ENCODE assay signal across 14 cellular contexts in the genomic region with DNA sequence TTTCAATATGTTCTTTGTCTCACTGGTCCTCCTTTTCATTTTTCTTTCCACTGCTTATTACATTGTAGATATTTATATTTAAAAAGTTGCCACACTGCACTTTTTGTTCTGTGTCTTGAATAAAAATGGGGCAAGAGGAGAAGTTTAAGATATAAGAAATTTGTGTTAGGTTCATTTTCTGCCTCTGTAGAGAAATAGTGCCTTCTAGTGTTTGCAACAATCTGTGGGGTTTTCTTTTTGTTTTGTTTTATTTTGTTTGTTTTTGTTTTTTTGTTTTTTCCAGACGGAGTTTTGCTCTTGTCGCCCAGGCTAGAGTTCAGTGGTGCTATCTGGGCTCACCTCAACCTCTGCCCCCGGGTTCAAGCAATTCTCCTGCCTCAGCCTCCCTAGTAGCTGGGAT. TPM values are rescaled to one million over a fixed set of nuclear protein-coding genes. Genes with fewer than 3 reads are reported as not detected.
DNase-seq lines count a peak whose midpoint lies in the region; ATAC-seq and TF ChIP-seq lines count a peak whose summit lies in the region.
"Had no signal": no experiment of that assay in that cellular context is flagged by ENCODE, and none has a peak within 500 bp of the region (broad histone marks: within the 10 kb centered on the region; RNA-seq: fewer than 3 reads in every experiment).

No MANE protein-coding gene starts in this region.

- H3K4me1 ChIP-seq in heart left ventricle, result no peaks in the 10 kb centered on the region
- peaks cover 9 to 17% of the 10 kb centered on the region in 2 donors for H3K4me1 ChIP-seq in adrenal gland (replicated peaks in 1 of 2)
- H3K4me1 ChIP-seq in mucosa of descending colon (ENCODE audit: low read depth), result no peaks in the 10 kb centered on the region

- TF ChIP-seq POLR2A in heart left ventricle (IDR thresholded peaks at IDR 0.05), result no peak
- TF ChIP-seq POLR2A in adrenal gland (IDR thresholded peaks at IDR 0.05), result no peak

- no peak overlapping the region for H3K4me3 ChIP-seq in heart left ventricle
- H3K4me3 ChIP-seq in adrenal gland, result no peak overlapping the region
- no peak overlapping the region for H3K4me3 ChIP-seq in fibroblast of pulmonary artery (replicated peaks; ENCODE audit: low read depth, low read length)
- H3K4me3 ChIP-seq in mucosa of descending colon, result no peak overlapping the region

- H3K27ac ChIP-seq in heart left ventricle (no peak overlapping the region), adrenal gland (no peak overlapping the region)

- ATAC-seq in heart left ventricle (no peak), left ventricle myocardium superior (no peak), mucosa of descending colon (no peak)
- ATAC-seq: left colon had no signal

- TF ChIP-seq CTCF in heart left ventricle (IDR thresholded peaks at IDR 0.05) (peak in 8 of 12 donors; percentile 10 to 35 (median 22)), adrenal gland (IDR thresholded peaks at IDR 0.05) (peak; percentile 10 to 73 (median 42)), fibroblast of pulmonary artery (IDR thresholded peaks at IDR 0.05; ENCODE audit: low read length, missing control alignments) (peak; percentile 66), mucosa of descending colon (IDR thresholded peaks at IDR 0.05) (no peak)

- DNase-seq in heart left ventricle (no peak), left ventricle myocardium superior (no peak), adrenal gland (no peak), fibroblast of pulmonary artery (ENCODE audit: low read depth) (peak; percentile 49), head of caudate nucleus (no peak), mucosa of descending colon (no peak), GF-D8 (lab: John Stamatoyannopoulos, UW) (no peak), NCI-H524 (lab: John Stamatoyannopoulos, UW) (no peak)
- DNase-seq: ACHN; activated naive CD4-positive, alpha-beta T cell treated with anti-CD3 and anti-CD28 coated beads, Interleukin-2, amount 50 U/mL, for 16 hours; glutamatergic neuron; left colon; NCI-H510A; SHP77 treated with DMSO at 0.1 percent for 48 hours had no signal

- H3K27me3 ChIP-seq in heart left ventricle (no peaks in the 10 kb centered on the region), adrenal gland (no peaks in the 10 kb centered on the region)

- H3K36me3 ChIP-seq in heart left ventricle, result no peaks in the 10 kb centered on the region
- no peaks in the 10 kb centered on the region for H3K36me3 ChIP-seq in adrenal gland (replicated peaks in 1 of 2)
- no peaks in the 10 kb centered on the region for H3K36me3 ChIP-seq in mucosa of descending colon (ENCODE audit: low read depth)

- intact Hi-C loops in heart left ventricle (cut with DNase I), result loop anchor here in 2 of 10 donors (10.0 kb wide), 1 partner anchor 184 kb away; no protein-coding TSS in a partner anchor
- intact Hi-C loops in left ventricle myocardium superior (cut with micrococcal nuclease), result no loop called here
- intact Hi-C loops in adrenal gland (cut with DNase I), result no loop called here
- intact Hi-C loops in head of caudate nucleus (cut with DNase I), result no loop called here
- intact Hi-C loops in mucosa of descending colon (cut with DNase I, micrococcal nuclease), result loop anchor here in 1 of 2 donors (5.0 kb wide), 1 partner anchor 191 kb away; no protein-coding TSS in a partner anchor

- 82 to 92% (median 86%) methylated on average over 3 of the region's 3 CpGs for WGBS in heart left ventricle, 4 donors
- WGBS in adrenal gland, 4 donors, result 66 to 81% (median 72%) methylated on average over 3 of the region's 3 CpGs

- H3K9me3 ChIP-seq in heart left ventricle (no peaks in the 10 kb centered on the region), adrenal gland (replicated peaks in 1 of 3) (no peaks in the 10 kb centered on the region), mucosa of descending colon (no peaks in the 10 kb centered on the region)

RNA-seq across cellular contexts. Expression of a gene that starts 20.1 kb away (rescaled TPM):
- total RNA-seq in heart left ventricle (10 to 100 TPM in 8 of 9 donors, 1 to 10 TPM in 1; 7.1 to 24.8 (median 11.9) TPM), left ventricle myocardium superior (8.7 TPM), adrenal gland (100 to 1,000 TPM in 6 of 8 donors, 10 to 100 TPM in 2; 59.3 to 160 (median 126) TPM), mucosa of descending colon (100 to 1,000 TPM in 2 of 3 donors, 10 to 100 TPM in 1; 69.5 to 142 (median 123) TPM)
- polyA plus RNA-seq in heart left ventricle (1 to 10 TPM; 3.0 to 6.4 TPM), adrenal gland (100 to 1,000 TPM in 1 of 3 donors, 10 to 100 TPM in 2; 24.1 to 117 (median 27.1) TPM)

RNA-seq across cellular contexts. Expression of a gene that starts 39.2 kb away (rescaled TPM):
- total RNA-seq in heart left ventricle (10 to 100 TPM; 17.9 to 66.9 (median 53.2) TPM), left ventricle myocardium superior (53.8 TPM), adrenal gland (10 to 100 TPM; 17.9 to 91.4 (median 43.5) TPM), mucosa of descending colon (10 to 100 TPM; 82.0 to 89.0 (median 86.7) TPM)
- polyA plus RNA-seq in heart left ventricle (10 to 100 TPM; 36.5 to 41.9 TPM), adrenal gland (100 to 1,000 TPM in 1 of 3 donors, 10 to 100 TPM in 2; 25.0 to 146 (median 45.7) TPM)
